ENCODE assay signal across 24 cellular contexts in the genomic region with DNA sequence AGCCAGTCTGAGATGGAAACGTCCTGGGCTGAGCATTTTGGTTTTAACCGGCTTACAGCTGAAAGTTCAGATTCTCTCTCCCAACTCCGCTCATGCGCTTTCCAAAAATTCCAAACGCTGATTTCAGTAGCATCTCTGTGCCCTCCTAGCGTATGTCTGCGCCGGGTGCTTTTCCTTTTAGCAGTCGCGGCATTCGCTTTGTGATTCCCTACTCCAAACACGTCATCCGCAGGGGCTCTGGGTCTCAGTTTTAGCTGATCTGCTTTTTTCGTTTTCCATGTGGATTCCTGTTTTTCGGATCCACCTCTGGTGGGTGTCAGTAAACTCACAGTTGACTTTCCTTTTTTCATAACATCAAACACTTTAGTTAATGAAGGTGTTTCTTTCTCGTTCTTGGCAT. TPM values are rescaled to one million over a fixed set of nuclear protein-coding genes. Genes with fewer than 3 reads are reported as not detected.
"Had no signal": no experiment of that assay in that cellular context is flagged by ENCODE, and none has a peak within 500 bp of the region (broad histone marks: within the 10 kb centered on the region; RNA-seq: fewer than 3 reads in every experiment).

No MANE protein-coding gene starts in this region.

- H3K4me3 Mint-ChIP-seq: IgD-negative memory B cell had no signal

- FAIRE-seq: RCC 7860 had no signal

- H3K4me1 ChIP-seq: SJSA1 had no signal

- H3K9me3 ChIP-seq: SJSA1 had no signal

- H3K27me3 ChIP-seq: SJSA1 had no signal

- H3K4me3 ChIP-seq: SJSA1, SK-N-MC had no signal

- H3K27ac ChIP-seq: SJSA1, SK-N-MC had no signal

- DNase-seq: KBM-7, NCI-H1092, NCI-H1105 treated with DMSO at 0.1 percent for 48 hours, NCI-H1417 treated with DMSO at 0.1 percent for 48 hours, NCI-H146, NCI-H1694 treated with DMSO at 0.1 percent for 48 hours, NCI-H1930, NCI-H2081, NCI-H2107, NCI-H2227 treated with DMSO at 0.1 percent for 48 hours, NCI-H524, NCI-H526 treated with DMSO at 0.1 percent for 48 hours, NCI-H748 treated with DMSO at 0.1 percent for 48 hours, Right ventricle myocardium superior, RPMI8226, SIG-M5 had no signal

- H3K36me3 Mint-ChIP-seq: IgD-negative memory B cell had no signal

- H3K36me3 ChIP-seq: SJSA1 had no signal

RNA-seq across cellular contexts. Expression of gene TVP23A, which starts 22.1 kb away (rescaled TPM):
- total RNA-seq: HT1080, LHCN-M2, MCF 10A, NCI-H460, SJSA1 had no signal

RNA-seq across cellular contexts. Expression of gene CIITA, which starts 36.3 kb away (rescaled TPM):
- total RNA-seq: MCF 10A, NCI-H460 had no signal
